In the genomic region with DNA sequence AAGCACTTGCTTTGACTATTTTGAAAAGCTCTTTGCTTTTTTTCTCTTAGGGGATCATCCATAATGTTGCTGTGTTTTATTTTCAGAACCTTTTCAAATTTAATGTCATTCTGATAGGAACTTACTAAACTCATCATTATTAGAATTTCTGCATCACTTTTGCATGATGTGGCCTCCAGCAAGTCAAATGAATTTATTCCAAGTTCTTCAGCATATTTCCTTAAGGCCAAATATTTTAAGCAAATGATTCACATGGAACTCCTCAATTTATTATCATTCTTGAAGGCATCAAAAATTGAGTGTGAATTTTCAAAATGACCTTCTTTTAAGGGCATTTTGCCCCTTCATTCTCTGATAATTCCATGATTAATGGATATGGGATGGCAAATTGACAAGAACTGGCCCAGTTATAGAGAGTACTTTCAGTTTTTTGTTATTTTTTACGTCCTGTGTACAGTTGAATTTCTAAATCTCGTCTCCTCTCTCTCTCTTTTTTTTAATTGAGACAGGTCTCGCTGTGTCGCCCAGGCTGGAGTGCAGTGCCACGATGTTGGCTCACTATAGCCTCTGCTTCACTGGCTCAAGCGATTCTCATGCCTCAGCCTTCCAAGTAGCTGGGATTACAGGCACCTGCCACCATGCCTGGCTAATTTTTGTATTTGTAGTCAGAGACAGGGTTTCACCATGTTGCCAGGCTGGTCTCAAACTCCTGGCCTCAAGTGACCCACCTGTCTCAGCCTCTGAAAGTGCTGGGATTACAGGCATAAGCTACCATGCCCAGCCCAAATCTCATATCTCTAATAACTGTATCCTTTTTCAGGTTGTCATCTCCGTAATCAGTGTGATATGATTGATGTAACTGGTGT, we compare ENCODE assay signal across 3 cellular contexts.
TF ChIP-seq lines count a peak whose summit lies in the region.

No MANE protein-coding gene starts in this region.

TF ChIP-seq in SK-N-SH, 30 proteins besides CTCF, POLR2A, EP300 and RAD21:
- TF ChIP-seq JUND (IDR thresholded peaks at IDR 0.05) (no peak), SIN3A (IDR thresholded peaks at IDR 0.05; ENCODE audit: borderline replicate concordance, low read depth, low read length) (no peak), TCF12 (IDR thresholded peaks at IDR 0.05) (no peak), RCOR1 (IDR thresholded peaks at IDR 0.05; ENCODE audit: low read length) (no peak)
- TF ChIP-seq, protein P1, sequence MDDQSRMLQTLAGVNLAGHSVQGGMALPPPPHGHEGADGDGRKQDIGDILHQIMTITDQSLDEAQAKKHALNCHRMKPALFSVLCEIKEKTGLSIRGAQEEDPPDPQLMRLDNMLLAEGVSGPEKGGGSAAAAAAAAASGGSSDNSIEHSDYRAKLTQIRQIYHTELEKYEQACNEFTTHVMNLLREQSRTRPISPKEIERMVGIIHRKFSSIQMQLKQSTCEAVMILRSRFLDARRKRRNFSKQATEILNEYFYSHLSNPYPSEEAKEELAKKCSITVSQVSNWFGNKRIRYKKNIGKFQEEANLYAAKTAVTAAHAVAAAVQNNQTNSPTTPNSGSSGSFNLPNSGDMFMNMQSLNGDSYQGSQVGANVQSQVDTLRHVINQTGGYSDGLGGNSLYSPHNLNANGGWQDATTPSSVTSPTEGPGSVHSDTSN (IDR thresholded peaks at IDR 0.05), result 0 out of 2 replicates have a peak, but pooled peaks have one; percentile 8

TF ChIP-seq in SK-N-SH treated with all-trans-retinoic acid at 6 μM for 48 hours, 23 proteins besides CTCF, POLR2A, EP300 and RAD21 (continues in another document):
- TF ChIP-seq, protein P2, sequence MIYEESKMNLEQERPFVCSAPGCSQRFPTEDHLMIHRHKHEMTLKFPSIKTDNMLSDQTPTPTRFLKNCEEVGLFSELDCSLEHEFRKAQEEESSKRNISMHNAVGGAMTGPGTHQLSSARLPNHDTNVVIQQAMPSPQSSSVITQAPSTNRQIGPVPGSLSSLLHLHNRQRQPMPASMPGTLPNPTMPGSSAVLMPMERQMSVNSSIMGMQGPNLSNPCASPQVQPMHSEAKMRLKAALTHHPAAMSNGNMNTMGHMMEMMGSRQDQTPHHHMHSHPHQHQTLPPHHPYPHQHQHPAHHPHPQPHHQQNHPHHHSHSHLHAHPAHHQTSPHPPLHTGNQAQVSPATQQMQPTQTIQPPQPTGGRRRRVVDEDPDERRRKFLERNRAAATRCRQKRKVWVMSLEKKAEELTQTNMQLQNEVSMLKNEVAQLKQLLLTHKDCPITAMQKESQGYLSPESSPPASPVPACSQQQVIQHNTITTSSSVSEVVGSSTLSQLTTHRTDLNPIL (CRISPR knock-in tag; IDR thresholded peaks at IDR 0.05; ENCODE audit: low read depth), result no peak
- TF ChIP-seq ARNTL (CRISPR knock-in tag; IDR thresholded peaks at IDR 0.05; ENCODE audit: borderline replicate concordance, low read depth) (no peak), CSDC2 (CRISPR knock-in tag; IDR thresholded peaks at IDR 0.05) (no peak), ZFP30 (CRISPR knock-in tag; IDR thresholded peaks at IDR 0.05) (no peak), ZNF565 (CRISPR knock-in tag; conservative IDR thresholded peaks at IDR 0.05; ENCODE audit: low read depth) (no peak), RARB (CRISPR knock-in tag; IDR thresholded peaks at IDR 0.05) (no peak), TCF4 (CRISPR knock-in tag; IDR thresholded peaks at IDR 0.05; ENCODE audit: borderline replicate concordance) (no peak), ISL1 (CRISPR knock-in tag; IDR thresholded peaks at IDR 0.05) (no peak), GLIS3 (CRISPR knock-in tag; IDR thresholded peaks at IDR 0.05) (no peak), ZFP3 (CRISPR knock-in tag; IDR thresholded peaks at IDR 0.05) (no peak), ZNF70 (CRISPR knock-in tag; IDR thresholded peaks at IDR 0.05) (no peak), OSR1 (CRISPR knock-in tag; IDR thresholded peaks at IDR 0.05) (no peak), ZNF8 (CRISPR knock-in tag; IDR thresholded peaks at IDR 0.05) (no peak)
- TF ChIP-seq, protein P3, sequence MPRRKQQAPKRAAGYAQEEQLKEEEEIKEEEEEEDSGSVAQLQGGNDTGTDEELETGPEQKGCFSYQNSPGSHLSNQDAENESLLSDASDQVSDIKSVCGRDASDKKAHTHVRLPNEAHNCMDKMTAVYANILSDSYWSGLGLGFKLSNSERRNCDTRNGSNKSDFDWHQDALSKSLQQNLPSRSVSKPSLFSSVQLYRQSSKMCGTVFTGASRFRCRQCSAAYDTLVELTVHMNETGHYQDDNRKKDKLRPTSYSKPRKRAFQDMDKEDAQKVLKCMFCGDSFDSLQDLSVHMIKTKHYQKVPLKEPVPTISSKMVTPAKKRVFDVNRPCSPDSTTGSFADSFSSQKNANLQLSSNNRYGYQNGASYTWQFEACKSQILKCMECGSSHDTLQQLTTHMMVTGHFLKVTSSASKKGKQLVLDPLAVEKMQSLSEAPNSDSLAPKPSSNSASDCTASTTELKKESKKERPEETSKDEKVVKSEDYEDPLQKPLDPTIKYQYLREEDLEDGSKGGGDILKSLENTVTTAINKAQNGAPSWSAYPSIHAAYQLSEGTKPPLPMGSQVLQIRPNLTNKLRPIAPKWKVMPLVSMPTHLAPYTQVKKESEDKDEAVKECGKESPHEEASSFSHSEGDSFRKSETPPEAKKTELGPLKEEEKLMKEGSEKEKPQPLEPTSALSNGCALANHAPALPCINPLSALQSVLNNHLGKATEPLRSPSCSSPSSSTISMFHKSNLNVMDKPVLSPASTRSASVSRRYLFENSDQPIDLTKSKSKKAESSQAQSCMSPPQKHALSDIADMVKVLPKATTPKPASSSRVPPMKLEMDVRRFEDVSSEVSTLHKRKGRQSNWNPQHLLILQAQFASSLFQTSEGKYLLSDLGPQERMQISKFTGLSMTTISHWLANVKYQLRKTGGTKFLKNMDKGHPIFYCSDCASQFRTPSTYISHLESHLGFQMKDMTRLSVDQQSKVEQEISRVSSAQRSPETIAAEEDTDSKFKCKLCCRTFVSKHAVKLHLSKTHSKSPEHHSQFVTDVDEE (CRISPR knock-in tag; IDR thresholded peaks at IDR 0.05), result no peak
- TF ChIP-seq, protein P4, sequence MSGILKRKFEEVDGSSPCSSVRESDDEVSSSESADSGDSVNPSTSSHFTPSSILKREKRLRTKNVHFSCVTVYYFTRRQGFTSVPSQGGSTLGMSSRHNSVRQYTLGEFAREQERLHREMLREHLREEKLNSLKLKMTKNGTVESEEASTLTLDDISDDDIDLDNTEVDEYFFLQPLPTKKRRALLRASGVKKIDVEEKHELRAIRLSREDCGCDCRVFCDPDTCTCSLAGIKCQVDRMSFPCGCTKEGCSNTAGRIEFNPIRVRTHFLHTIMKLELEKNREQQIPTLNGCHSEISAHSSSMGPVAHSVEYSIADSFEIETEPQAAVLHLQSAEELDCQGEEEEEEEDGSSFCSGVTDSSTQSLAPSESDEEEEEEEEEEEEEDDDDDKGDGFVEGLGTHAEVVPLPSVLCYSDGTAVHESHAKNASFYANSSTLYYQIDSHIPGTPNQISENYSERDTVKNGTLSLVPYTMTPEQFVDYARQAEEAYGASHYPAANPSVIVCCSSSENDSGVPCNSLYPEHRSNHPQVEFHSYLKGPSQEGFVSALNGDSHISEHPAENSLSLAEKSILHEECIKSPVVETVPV (CRISPR knock-in tag; IDR thresholded peaks at IDR 0.05), result no peak
- TF ChIP-seq, protein P5, sequence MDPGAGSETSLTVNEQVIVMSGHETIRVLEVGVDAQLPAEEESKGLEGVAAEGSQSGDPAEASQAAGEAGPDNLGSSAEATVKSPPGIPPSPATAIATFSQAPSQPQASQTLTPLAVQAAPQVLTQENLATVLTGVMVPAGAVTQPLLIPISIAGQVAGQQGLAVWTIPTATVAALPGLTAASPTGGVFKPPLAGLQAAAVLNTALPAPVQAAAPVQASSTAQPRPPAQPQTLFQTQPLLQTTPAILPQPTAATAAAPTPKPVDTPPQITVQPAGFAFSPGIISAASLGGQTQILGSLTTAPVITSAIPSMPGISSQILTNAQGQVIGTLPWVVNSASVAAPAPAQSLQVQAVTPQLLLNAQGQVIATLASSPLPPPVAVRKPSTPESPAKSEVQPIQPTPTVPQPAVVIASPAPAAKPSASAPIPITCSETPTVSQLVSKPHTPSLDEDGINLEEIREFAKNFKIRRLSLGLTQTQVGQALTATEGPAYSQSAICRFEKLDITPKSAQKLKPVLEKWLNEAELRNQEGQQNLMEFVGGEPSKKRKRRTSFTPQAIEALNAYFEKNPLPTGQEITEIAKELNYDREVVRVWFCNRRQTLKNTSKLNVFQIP (CRISPR knock-in tag; IDR thresholded peaks at IDR 0.05; ENCODE audit: borderline replicate concordance, low read depth), result no peak

TF ChIP-seq in K562, 482 proteins besides CTCF, POLR2A, EP300 and RAD21:
- TF ChIP-seq ELF4 (CRISPR knock-in tag; IDR thresholded peaks at IDR 0.05), result no peak
- TF ChIP-seq FOXK1 (CRISPR knock-in tag; IDR thresholded peaks at IDR 0.05; ENCODE audit: borderline replicate concordance), result no peak
- no peak for TF ChIP-seq ZKSCAN3 (CRISPR knock-in tag; IDR thresholded peaks at IDR 0.05)
- no peak for TF ChIP-seq ESRRB (CRISPR knock-in tag; IDR thresholded peaks at IDR 0.05; ENCODE audit: borderline replicate concordance)
- no peak for TF ChIP-seq TRIM28 (IDR thresholded peaks at IDR 0.05)
- TF ChIP-seq ZBTB8A (IDR thresholded peaks at IDR 0.05; ENCODE audit: partially characterized antibody), result no peak
- TF ChIP-seq ZNF324 (CRISPR knock-in tag; IDR thresholded peaks at IDR 0.05), result no peak
- TF ChIP-seq, protein P6, sequence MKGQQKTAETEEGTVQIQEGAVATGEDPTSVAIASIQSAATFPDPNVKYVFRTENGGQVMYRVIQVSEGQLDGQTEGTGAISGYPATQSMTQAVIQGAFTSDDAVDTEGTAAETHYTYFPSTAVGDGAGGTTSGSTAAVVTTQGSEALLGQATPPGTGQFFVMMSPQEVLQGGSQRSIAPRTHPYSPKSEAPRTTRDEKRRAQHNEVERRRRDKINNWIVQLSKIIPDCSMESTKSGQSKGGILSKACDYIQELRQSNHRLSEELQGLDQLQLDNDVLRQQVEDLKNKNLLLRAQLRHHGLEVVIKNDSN (CRISPR knock-in tag; IDR thresholded peaks at IDR 0.05), result no peak
- TF ChIP-seq, protein P7, sequence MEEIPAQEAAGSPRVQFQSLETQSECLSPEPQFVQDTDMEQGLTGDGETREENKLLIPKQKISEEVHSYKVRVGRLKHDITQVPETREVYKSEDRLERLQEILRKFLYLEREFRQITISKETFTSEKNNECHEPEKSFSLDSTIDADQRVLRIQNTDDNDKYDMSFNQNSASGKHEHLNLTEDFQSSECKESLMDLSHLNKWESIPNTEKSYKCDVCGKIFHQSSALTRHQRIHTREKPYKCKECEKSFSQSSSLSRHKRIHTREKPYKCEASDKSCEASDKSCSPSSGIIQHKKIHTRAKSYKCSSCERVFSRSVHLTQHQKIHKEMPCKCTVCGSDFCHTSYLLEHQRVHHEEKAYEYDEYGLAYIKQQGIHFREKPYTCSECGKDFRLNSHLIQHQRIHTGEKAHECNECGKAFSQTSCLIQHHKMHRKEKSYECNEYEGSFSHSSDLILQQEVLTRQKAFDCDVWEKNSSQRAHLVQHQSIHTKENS (CRISPR knock-in tag; IDR thresholded peaks at IDR 0.05), result no peak
- TF ChIP-seq, protein P8, sequence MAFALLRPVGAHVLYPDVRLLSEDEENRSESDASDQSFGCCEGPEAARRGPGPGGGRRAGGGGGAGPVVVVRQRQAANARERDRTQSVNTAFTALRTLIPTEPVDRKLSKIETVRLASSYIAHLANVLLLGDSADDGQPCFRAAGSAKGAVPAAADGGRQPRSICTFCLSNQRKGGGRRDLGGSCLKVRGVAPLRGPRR (CRISPR knock-in tag; IDR thresholded peaks at IDR 0.05), result no peak
- TF ChIP-seq, protein P9, sequence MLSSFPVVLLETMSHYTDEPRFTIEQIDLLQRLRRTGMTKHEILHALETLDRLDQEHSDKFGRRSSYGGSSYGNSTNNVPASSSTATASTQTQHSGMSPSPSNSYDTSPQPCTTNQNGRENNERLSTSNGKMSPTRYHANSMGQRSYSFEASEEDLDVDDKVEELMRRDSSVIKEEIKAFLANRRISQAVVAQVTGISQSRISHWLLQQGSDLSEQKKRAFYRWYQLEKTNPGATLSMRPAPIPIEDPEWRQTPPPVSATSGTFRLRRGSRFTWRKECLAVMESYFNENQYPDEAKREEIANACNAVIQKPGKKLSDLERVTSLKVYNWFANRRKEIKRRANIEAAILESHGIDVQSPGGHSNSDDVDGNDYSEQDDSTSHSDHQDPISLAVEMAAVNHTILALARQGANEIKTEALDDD (IDR thresholded peaks at IDR 0.05), result no peak
- no peak for TF ChIP-seq CEBPB (tag; IDR thresholded peaks at IDR 0.05)
- TF ChIP-seq, protein P10, sequence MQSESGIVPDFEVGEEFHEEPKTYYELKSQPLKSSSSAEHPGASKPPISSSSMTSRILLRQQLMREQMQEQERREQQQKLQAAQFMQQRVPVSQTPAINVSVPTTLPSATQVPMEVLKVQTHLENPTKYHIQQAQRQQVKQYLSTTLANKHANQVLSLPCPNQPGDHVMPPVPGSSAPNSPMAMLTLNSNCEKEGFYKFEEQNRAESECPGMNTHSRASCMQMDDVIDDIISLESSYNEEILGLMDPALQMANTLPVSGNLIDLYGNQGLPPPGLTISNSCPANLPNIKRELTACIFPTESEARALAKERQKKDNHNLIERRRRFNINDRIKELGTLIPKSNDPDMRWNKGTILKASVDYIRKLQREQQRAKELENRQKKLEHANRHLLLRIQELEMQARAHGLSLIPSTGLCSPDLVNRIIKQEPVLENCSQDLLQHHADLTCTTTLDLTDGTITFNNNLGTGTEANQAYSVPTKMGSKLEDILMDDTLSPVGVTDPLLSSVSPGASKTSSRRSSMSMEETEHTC (IDR thresholded peaks at IDR 0.05), result no peak
- no peak for TF ChIP-seq RB1 (IDR thresholded peaks at IDR 0.05; ENCODE audit: low read depth)
- TF ChIP-seq NFATC3 (IDR thresholded peaks at IDR 0.05), result no peak
- no peak for TF ChIP-seq WHSC1 (IDR thresholded peaks at IDR 0.05; ENCODE audit: low read length)
- TF ChIP-seq SMAD2 (IDR thresholded peaks at IDR 0.05; ENCODE audit: low read depth, low read length), result no peak
